ENCODE assay signal across 21 cellular contexts in the genomic region with DNA sequence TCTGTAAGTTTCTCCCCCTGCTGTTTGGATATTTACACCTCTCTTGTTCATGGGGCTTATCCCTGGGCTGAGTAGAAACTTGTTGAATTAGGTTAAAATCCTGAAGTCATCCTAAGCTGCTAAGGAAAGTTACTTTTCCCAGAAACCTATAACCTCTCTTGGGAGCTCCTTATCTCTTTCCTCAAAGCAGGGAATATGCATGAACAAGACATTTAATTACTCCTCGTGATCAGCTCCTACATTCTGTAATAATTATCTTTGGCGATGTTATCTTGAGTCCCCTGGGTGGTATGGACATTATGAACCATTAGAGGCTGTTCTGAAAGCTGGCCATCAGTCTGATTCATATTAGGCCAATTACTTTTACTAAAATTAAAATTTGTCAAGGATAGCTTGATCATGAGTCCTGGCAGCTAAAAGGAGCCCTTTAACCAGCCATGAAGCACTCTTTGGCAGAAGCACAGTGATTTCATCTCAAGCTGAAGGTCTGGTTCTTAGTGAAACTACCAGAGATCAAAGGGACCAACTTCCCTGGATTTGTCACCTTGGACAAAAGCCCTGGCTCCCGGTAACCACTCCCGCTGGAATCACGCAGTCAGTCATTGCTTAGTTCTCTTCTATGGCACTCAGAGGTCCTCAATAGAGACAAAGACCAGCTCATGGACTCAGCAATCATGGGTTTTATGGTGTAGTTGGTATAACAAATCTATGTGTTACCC.
"Had no signal": no experiment of that assay in that cellular context is flagged by ENCODE, and none has a peak within 500 bp of the region (broad histone marks: within the 10 kb centered on the region; RNA-seq: fewer than 3 reads in every experiment).

No MANE protein-coding gene starts in this region.

- H2AFZ ChIP-seq: hepatocyte had no signal

- H3K9me3 ChIP-seq: colonic mucosa, left ventricle myocardium inferior, lower lobe of right lung, right atrium auricular region, sigmoid colon, thoracic aorta, transverse colon had no signal

- H3K4me3 Mint-ChIP-seq: memory B cell; natural killer cell treated with Interleukin-12 subunit alpha and Interleukin-12 subunit beta and Interleukin-15 and Interleukin-18, amount 100 ng/mL, for 72 hours had no signal

- H3K27ac Mint-ChIP-seq: memory B cell; natural killer cell treated with Interleukin-12 subunit alpha and Interleukin-12 subunit beta and Interleukin-15 and Interleukin-18, amount 100 ng/mL, for 72 hours had no signal

- H3K27me3 Mint-ChIP-seq: memory B cell had no signal

- H3K4me3 ChIP-seq: colonic mucosa, hepatocyte, left ventricle myocardium inferior, lower lobe of right lung, right atrium auricular region, sigmoid colon, skin epidermis, stomach, thoracic aorta, transverse colon had no signal

- H3K36me3 Mint-ChIP-seq: memory B cell had no signal

- H3K79me2 ChIP-seq: hepatocyte had no signal

- H3K36me3 ChIP-seq: colonic mucosa, left ventricle myocardium inferior, lower lobe of right lung, right atrium auricular region, sigmoid colon, stomach, thoracic aorta, transverse colon had no signal

- H3K27ac ChIP-seq: colonic mucosa, hepatocyte, left ventricle myocardium inferior, lower lobe of right lung, right atrium auricular region, sigmoid colon, stomach, thoracic aorta, transverse colon had no signal

- H3K4me1 Mint-ChIP-seq: memory B cell had no signal

- H3K4me1 ChIP-seq: left ventricle myocardium inferior, lower lobe of right lung, right atrium auricular region, sigmoid colon had no signal

- DNase-seq: colonic mucosa; dermis blood vessel endothelial cell; foreskin melanocyte; head of caudate nucleus; kidney; left cardiac atrium; left ventricle myocardium inferior; lower lobe of right lung; midbrain; posterior cingulate gyrus; sigmoid colon; stimulated activated naive CD4-positive, alpha-beta T cell; stomach; substantia nigra; transverse colon had no signal

- H3K27me3 ChIP-seq: colonic mucosa, hepatocyte, right atrium auricular region, transverse colon had no signal

- FAIRE-seq: kidney had no signal

- H3K4me2 ChIP-seq: hepatocyte had no signal
